Comparison of ENCODE assay signal across 9 cellular contexts in genomic region chr12:27193854-27194544, GRCh38. TPM values are rescaled to one million over a fixed set of nuclear protein-coding genes. Genes with fewer than 3 reads are reported as not detected.
DNase-seq lines count a peak whose midpoint lies in the region; ATAC-seq and TF ChIP-seq lines count a peak whose summit lies in the region.
"Had no signal": no experiment of that assay in that cellular context is flagged by ENCODE, and none has a peak within 500 bp of the region (broad histone marks: within the 10 kb centered on the region; RNA-seq: fewer than 3 reads in every experiment).

No MANE protein-coding gene starts in this region.

- no peaks in the 10 kb centered on the region for H3K9me3 ChIP-seq in endodermal cell (ENCODE audit: control insufficient read depth, low read length)
- no peaks in the 10 kb centered on the region for H3K9me3 ChIP-seq in liver (ENCODE audit: control insufficient read depth in 4 of 4, low read length in 3 of 4)
- H3K9me3 ChIP-seq in uterus = no peaks in the 10 kb centered on the region

- no peak for TF ChIP-seq RAD21 in liver (IDR thresholded peaks at IDR 0.05)

- TF ChIP-seq CTCF in endodermal cell (conservative IDR thresholded peaks at IDR 0.05) = no peak
- no peak for TF ChIP-seq CTCF in liver (IDR thresholded peaks at IDR 0.05; ENCODE audit: low read depth, low read length, missing input control)
- TF ChIP-seq CTCF in uterus (IDR thresholded peaks at IDR 0.05) = peak in 1 of 4 experiments; percentile 31

- H3K4me1 ChIP-seq in endodermal cell (ENCODE audit: control insufficient read depth, insufficient read depth, low read length) (peaks cover 6% of the 10 kb centered on the region), liver (ENCODE audit: control insufficient read depth in 4 of 4, insufficient read depth in 4 of 4, low read length in 3 of 4) (peaks cover 9 to 32% (median 19%) of the 10 kb centered on the region in 4 donors), uterus (no peaks in the 10 kb centered on the region)

- H3K4me3 ChIP-seq in endodermal cell (ENCODE audit: low read length) = no peak overlapping the region
- H3K4me3 ChIP-seq in liver (ENCODE audit: low read depth in 1 of 3, low read length in 3 of 3) = no peak overlapping the region
- no peak overlapping the region for H3K4me3 ChIP-seq in uterus
- H3K4me3 ChIP-seq: K562 had no signal

- WGBS in endodermal cell (ENCODE audit: insufficient coverage in 1 of 2, insufficient read length in 1 of 2), 2 experiments = 100% methylated on average over 1 of the region's 2 CpGs; no CpG with 5 or more reads in 1 of the 2 experiments
- 59% methylated on average over 2 of the region's 2 CpGs for WGBS in liver

- H3K27me3 ChIP-seq in endodermal cell (ENCODE audit: control insufficient read depth, insufficient read depth, low read length, poor library complexity, severe bottlenecking) (no peaks in the 10 kb centered on the region), liver (ENCODE audit: control insufficient read depth in 4 of 4, insufficient read depth in 4 of 4, low read length in 3 of 4) (no peaks in the 10 kb centered on the region), uterus (no peaks in the 10 kb centered on the region)

- peak overlapping the region; percentile 23 for H3K27ac Mint-ChIP-seq in endodermal cell

- H3K4me1 Mint-ChIP-seq in endodermal cell = no peaks in the 10 kb centered on the region
- H3K4me1 Mint-ChIP-seq: immature natural killer cell had no signal

- no peak for ATAC-seq in GM18505 (IDR thresholded peaks at IDR 0.05; ENCODE audit: unreplicated experiment)
- ATAC-seq: K562 had no signal

- peaks cover 2% of the 10 kb centered on the region for H3K27me3 Mint-ChIP-seq in endodermal cell (ENCODE audit: insufficient read depth)

- DNase-seq in NCI-H226 = peak; percentile 23
- peak; percentile 61 for DNase-seq in endodermal cell
- DNase-seq in uterus = peak; percentile 49 to 70
- DNase-seq in SIG-M5 (lab: John Stamatoyannopoulos, UW) = no peak
- DNase-seq in amygdala (lab: John Stamatoyannopoulos, UW) = no peak
- DNase-seq: immature natural killer cell had no signal

- peak; percentile 16 to 37 for TF ChIP-seq POLR2A in uterus (IDR thresholded peaks at IDR 0.05)
- no peak for TF ChIP-seq POLR2A in GM18505 (IDR thresholded peaks at IDR 0.05; ENCODE audit: borderline replicate concordance, extremely low read depth, insufficient read depth, insufficient read length)

- no peak overlapping the region for H3K9ac ChIP-seq in endodermal cell (ENCODE audit: extremely low read depth, low read length, poor library complexity, severe bottlenecking)
- peak overlapping the region in 1 of 2 donors; percentile 72 for H3K9ac ChIP-seq in liver (ENCODE audit: low read depth in 1 of 2, low read length in 2 of 2)

- no peaks in the 10 kb centered on the region for H3K36me3 Mint-ChIP-seq in endodermal cell (ENCODE audit: low read depth)

- H3K9me3 Mint-ChIP-seq in endodermal cell = no peaks in the 10 kb centered on the region
- H3K9me3 Mint-ChIP-seq: immature natural killer cell had no signal

- intact Hi-C loops in uterus (cut with DNase I; ENCODE audit: low total_unique reads) = no loop called here

- no peak overlapping the region for H3K4me3 Mint-ChIP-seq in endodermal cell
- H3K4me3 Mint-ChIP-seq: immature natural killer cell had no signal

- H3K27ac ChIP-seq in endodermal cell (ENCODE audit: low read depth, low read length) (no peak overlapping the region), liver (ENCODE audit: low read depth in 1 of 2, low read length in 2 of 2) (peak overlapping the region; percentile 86 to 97), uterus (peak overlapping the region; percentile 64 to 71)

- H3K36me3 ChIP-seq in endodermal cell (ENCODE audit: control insufficient read depth, insufficient read depth, low read length) (no peaks in the 10 kb centered on the region), liver (ENCODE audit: control insufficient read depth in 4 of 4, insufficient read depth in 3 of 4, low read depth in 1 of 4, low read length in 3 of 4) (no peaks in the 10 kb centered on the region), uterus (no peaks in the 10 kb centered on the region)

TF ChIP-seq in liver, 16 proteins besides CTCF, POLR2A, EP300 and RAD21:
- no peak for TF ChIP-seq FOXA1 (IDR thresholded peaks at IDR 0.05)
- TF ChIP-seq HNF4G (IDR thresholded peaks at IDR 0.05) = no peak
- TF ChIP-seq JUND (IDR thresholded peaks at IDR 0.05) = no peak
- no peak for TF ChIP-seq MAX (IDR thresholded peaks at IDR 0.05)
- TF ChIP-seq SP1 (IDR thresholded peaks at IDR 0.05) = no peak
- TF ChIP-seq EGR1 (IDR thresholded peaks at IDR 0.05; ENCODE audit: low read depth in 2 of 2) = no peak
- TF ChIP-seq ZBTB33 (IDR thresholded peaks at IDR 0.05) = no peak
- no peak for TF ChIP-seq NR2F2 (IDR thresholded peaks at IDR 0.05)
- TF ChIP-seq REST (IDR thresholded peaks at IDR 0.05) = no peak
- no peak for TF ChIP-seq TAF1 (conservative IDR thresholded peaks at IDR 0.05)
- no peak for TF ChIP-seq FOXA2 (IDR thresholded peaks at IDR 0.05)

RNA-seq across cellular contexts. Expression of gene STK38L, which starts 50.1 kb away (rescaled TPM):
- 10 to 100 TPM; 33.2 to 78.3 TPM for total RNA-seq in endodermal cell
- polyA plus RNA-seq in endodermal cell (2013, experiment 1 of 2) = 30.1 TPM
- 28.9 TPM for polyA plus RNA-seq in endodermal cell (2013, experiment 2 of 2)
- 1 to 10 TPM; 6.7 to 8.6 TPM for total RNA-seq in liver
- 1 to 10 TPM; 2.8 to 6.5 TPM for polyA plus RNA-seq in liver
- 10 to 100 TPM; 26.9 to 69.3 (median 49.9) TPM for total RNA-seq in uterus

Comparison
In these comparisons a context has a peak if more than half of its experiments do, and no peak if none do; other contexts are left out.
1. DNase-seq: peak in NCI-H226 (single experiment), endodermal cell (single experiment) and uterus (2 of 2); none in SIG-M5 (single experiment) and amygdala (0 of 56).